Comparison of ENCODE assay signal across 11 cellular contexts in the genomic region with DNA sequence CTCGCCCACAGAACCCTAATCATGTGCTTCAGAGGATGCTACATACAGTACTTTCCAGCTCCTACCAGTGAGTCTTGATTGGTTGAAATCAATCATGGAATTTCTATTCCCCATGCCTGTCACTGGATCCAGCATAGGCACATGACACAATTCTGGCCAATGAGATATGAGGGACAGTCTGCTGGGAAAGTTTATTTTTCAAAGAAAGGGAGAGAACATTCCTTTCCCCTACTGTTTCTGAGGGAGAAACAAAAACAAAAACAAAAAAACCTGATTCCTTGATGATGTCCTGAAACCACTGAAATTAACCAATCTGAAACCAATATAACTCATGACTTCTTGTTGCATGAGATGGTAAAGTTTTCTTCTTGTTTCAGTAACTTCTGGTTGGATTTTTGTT. TPM values are rescaled to one million over a fixed set of nuclear protein-coding genes. Genes with fewer than 3 reads are reported as not detected.
A peak's percentile ranks its signal among the peaks of the same experiment; 100 is the strongest.
DNase-seq lines count a peak whose midpoint lies in the region; ATAC-seq and TF ChIP-seq lines count a peak whose summit lies in the region.
"Had no signal": no experiment of that assay in that cellular context is flagged by ENCODE, and none has a peak within 500 bp of the region (broad histone marks: within the 10 kb centered on the region; RNA-seq: fewer than 3 reads in every experiment).

No MANE protein-coding gene starts in this region.

- H3K9me3 ChIP-seq in left lung: no peaks in the 10 kb centered on the region
- H3K9me3 ChIP-seq: adrenal gland, tibial nerve had no signal

- in situ Hi-C loops in brain microvascular endothelial cell (cut with HindIII; ENCODE audit: low pct_ligation_motif_present, low sequenced_read_pairs): no loop called here

- H3K4me3 ChIP-seq in brain microvascular endothelial cell (ENCODE audit: low read depth, low read length): no peak overlapping the region
- no peak overlapping the region for H3K4me3 ChIP-seq in left lung
- H3K4me3 ChIP-seq: tibial nerve had no signal

- H3K4me3 Mint-ChIP-seq in osteocyte (ENCODE audit: unreplicated experiment): no peak overlapping the region

- H3K9me3 Mint-ChIP-seq in osteocyte (ENCODE audit: unreplicated experiment): no peaks in the 10 kb centered on the region

- no peaks in the 10 kb centered on the region for H3K36me3 Mint-ChIP-seq in osteocyte (ENCODE audit: unreplicated experiment)

- H3K4me1 Mint-ChIP-seq in osteocyte (ENCODE audit: unreplicated experiment): peaks cover 36% of the 10 kb centered on the region

- intact Hi-C loops in left lung (cut with DNase I): no loop called here

- DNase-seq in brain microvascular endothelial cell: peak; percentile 81
- DNase-seq in osteocyte (ENCODE audit: extremely low spot score, unreplicated experiment): no peak
- no peak for DNase-seq in HuH-7.5 (ENCODE audit: low spot score)
- DNase-seq in left lung: no peak
- DNase-seq in putamen (ENCODE audit: low spot score): no peak
- DNase-seq: glutamatergic neuron had no signal

- H3K27me3 ChIP-seq in brain microvascular endothelial cell (replicated peaks): no peaks in the 10 kb centered on the region
- peaks cover 0 to 8% of the 10 kb centered on the region in 2 donors for H3K27me3 ChIP-seq in left lung
- H3K27me3 ChIP-seq: adrenal gland, tibial nerve had no signal

- peaks cover 2 to 33% of the 10 kb centered on the region in 2 donors for H3K4me1 ChIP-seq in left lung

- H3K27ac ChIP-seq in brain microvascular endothelial cell (peak overlapping the region; percentile 95), left lung (peak overlapping the region in 1 of 2 donors; percentile 33)

- peak; percentile 5 for ATAC-seq in GM18498 (IDR thresholded peaks at IDR 0.05; ENCODE audit: unreplicated experiment)
- peak; percentile 4 for ATAC-seq in HG03457 (IDR thresholded peaks at IDR 0.05; ENCODE audit: unreplicated experiment)
- ATAC-seq in left lung: no peak
- ATAC-seq in GM19455 (IDR thresholded peaks at IDR 0.05; ENCODE audit: unreplicated experiment): no peak

- peak overlapping the region; percentile 82 for H3K27ac Mint-ChIP-seq in osteocyte (ENCODE audit: unreplicated experiment)

- no peaks in the 10 kb centered on the region for H3K36me3 ChIP-seq in brain microvascular endothelial cell (replicated peaks)
- no peaks in the 10 kb centered on the region for H3K36me3 ChIP-seq in left lung
- H3K36me3 ChIP-seq: adrenal gland, tibial nerve had no signal

- TF ChIP-seq CTCF in brain microvascular endothelial cell (IDR thresholded peaks at IDR 0.05; ENCODE audit: low read depth, low read length, missing control alignments) (no peak), osteocyte (IDR thresholded peaks at IDR 0.05) (no peak), left lung (IDR thresholded peaks at IDR 0.05) (no peak)

- H3K27me3 Mint-ChIP-seq in osteocyte (ENCODE audit: unreplicated experiment): peaks cover 12% of the 10 kb centered on the region

RNA-seq across cellular contexts. Expression of a gene that starts 3.3 kb away (rescaled TPM):
- total RNA-seq in osteocyte (162 and 174 TPM in 2 replicates), left lung (100 to 1,000 TPM in 1 of 2 donors, 10 to 100 TPM in 1; 99.7 to 132 TPM)

Comparison
In these comparisons a context has a peak if more than half of its experiments do, and no peak if none do; other contexts are left out.
1. ATAC-seq: peak in GM18498 (single experiment) and HG03457 (single experiment); none in left lung (single experiment) and GM19455 (single experiment).